Comparison of ENCODE assay signal across 21 cellular contexts in genomic region chr5:58774979-58775378, GRCh38.
"Had no signal": no experiment of that assay in that cellular context is flagged by ENCODE, and none has a peak within 500 bp of the region (broad histone marks: within the 10 kb centered on the region; RNA-seq: fewer than 3 reads in every experiment).

No MANE protein-coding gene starts in this region.

- H3K4me1 Mint-ChIP-seq: neural crest cell; stimulated activated naive CD8-positive, alpha-beta T cell treated with anti-CD3 and anti-CD28 coated beads, Interleukin-15, amount 100 ng/mL, for 72 hours had no signal

- H3K36me3 Mint-ChIP-seq: natural killer cell treated with Interleukin-12 subunit alpha and Interleukin-12 subunit beta and Interleukin-15 and Interleukin-18, amount 100 ng/mL, for 72 hours; type B pancreatic cell had no signal

- DNase-seq: islet precursor cell; left ventricle myocardium inferior; midbrain; mucosa of descending colon; naive thymus-derived CD4-positive, alpha-beta T cell; nucleus accumbens; pancreas; posterior cingulate gyrus; retina; right cardiac atrium; stimulated activated CD4-positive, alpha-beta T cell treated with anti-CD3 and anti-CD28 coated beads, Interleukin-12 subunit alpha, Interleukin-12 subunit beta, amount 100 ng/mL, for 4 hours; stimulated activated CD4-positive, alpha-beta T cell treated with anti-CD3 and anti-CD28 coated beads, Interleukin-2, amount 100 ng/mL, for 24 hours; stimulated activated CD4-positive, alpha-beta T cell treated with anti-CD3 and anti-CD28 coated beads, Interleukin-4, amount 100 ng/mL, for 1 hour; stimulated activated naive CD4-positive, alpha-beta T cell treated with Interleukin-2 at 50 U/mL for 16 hours; stimulated activated naive CD8-positive, alpha-beta T cell treated with anti-CD3 and anti-CD28 coated beads, Interleukin-15, amount 100 ng/mL, for 72 hours; substantia nigra had no signal

- H3K9me3 Mint-ChIP-seq: memory B cell; neural crest cell; stimulated activated naive CD8-positive, alpha-beta T cell treated with anti-CD3 and anti-CD28 coated beads, Interleukin-15, amount 100 ng/mL, for 72 hours; type B pancreatic cell had no signal

- ATAC-seq: pancreas, right cardiac atrium, sciatic nerve had no signal

- H3K4me3 Mint-ChIP-seq: memory B cell; naive thymus-derived CD4-positive, alpha-beta T cell; natural killer cell treated with Interleukin-12 subunit alpha and Interleukin-12 subunit beta and Interleukin-15 and Interleukin-18, amount 100 ng/mL, for 72 hours; neural crest cell; stimulated activated naive CD8-positive, alpha-beta T cell treated with anti-CD3 and anti-CD28 coated beads, Interleukin-15, amount 100 ng/mL, for 72 hours; type B pancreatic cell had no signal

- H3K27me3 Mint-ChIP-seq: memory B cell had no signal

- H3K27ac Mint-ChIP-seq: memory B cell; naive thymus-derived CD4-positive, alpha-beta T cell; natural killer cell treated with Interleukin-12 subunit alpha and Interleukin-12 subunit beta and Interleukin-15 and Interleukin-18, amount 100 ng/mL, for 72 hours; stimulated activated naive CD8-positive, alpha-beta T cell treated with anti-CD3 and anti-CD28 coated beads, Interleukin-15, amount 100 ng/mL, for 72 hours; type B pancreatic cell had no signal
